20 cellular contexts compared by ENCODE assay signal in genomic region chr10:103096130-103096529, GRCh38.
"Had no signal": no experiment of that assay in that cellular context is flagged by ENCODE, and none has a peak within 500 bp of the region (broad histone marks: within the 10 kb centered on the region; RNA-seq: fewer than 3 reads in every experiment).

No MANE protein-coding gene starts in this region.

- H3K9me3 Mint-ChIP-seq: nephron; stimulated activated naive CD8-positive, alpha-beta T cell treated with anti-CD3 and anti-CD28 coated beads, Interleukin-15, amount 100 ng/mL, for 72 hours; T-helper 2 cell treated with Interferon-gamma antibody and Interleukin-4, amounts not matched to agents 5 μg/mL and 100 μg/mL, for 36 hours had no signal

- H3K4me3 ChIP-seq: breast epithelium, right atrium auricular region, skin epidermis, upper lobe of left lung had no signal

- H3K4me3 Mint-ChIP-seq: nephron; stimulated activated naive CD8-positive, alpha-beta T cell treated with anti-CD3 and anti-CD28 coated beads, Interleukin-15, amount 100 ng/mL, for 72 hours; T-helper 2 cell treated with Interferon-gamma antibody and Interleukin-4, amounts not matched to agents 5 μg/mL and 100 μg/mL, for 36 hours had no signal

- DNase-seq: activated CD4-positive, alpha-beta T cell treated with anti-CD3 and anti-CD28 coated beads, Interleukin-2, amount 50 U/mL, for 48 hours; activated CD4-positive, CD25-positive, alpha-beta regulatory T cell; activated gamma-delta T cell treated with Interleukin-2 at 50 U/mL for 16 hours; activated T-cell treated with anti-CD3 and anti-CD28 coated beads, Interleukin-2, amount 50 U/mL, for 48 hours; aorta; cerebellar nuclear complex; dermis blood vessel endothelial cell; foreskin melanocyte; left colon; nucleus accumbens; stimulated activated CD4-positive, alpha-beta T cell treated with anti-CD3 and anti-CD28 coated beads, Interleukin-15, amount 100 ng/mL, for 24 hours; stimulated activated CD4-positive, alpha-beta T cell treated with anti-CD3 and anti-CD28 coated beads, Interleukin-4, amount 100 ng/mL, for 24 hours; stimulated activated naive CD8-positive, alpha-beta T cell treated with anti-CD3 and anti-CD28 coated beads, Interleukin-15, amount 100 ng/mL, for 72 hours; upper lobe of left lung had no signal

- H3K27ac ChIP-seq: breast epithelium, epithelial cell of prostate, right atrium auricular region, skin epidermis, upper lobe of left lung had no signal

- H3K4me1 ChIP-seq: breast epithelium, right atrium auricular region, upper lobe of left lung had no signal

- H3K27me3 Mint-ChIP-seq: stimulated activated naive CD8-positive, alpha-beta T cell treated with anti-CD3 and anti-CD28 coated beads, Interleukin-15, amount 100 ng/mL, for 72 hours had no signal

- H3K27ac Mint-ChIP-seq: nephron; T-helper 2 cell treated with Interferon-gamma antibody and Interleukin-4, amounts not matched to agents 5 μg/mL and 100 μg/mL, for 36 hours had no signal

- H3K27me3 ChIP-seq: breast epithelium, right atrium auricular region, upper lobe of left lung had no signal

- H3K9me3 ChIP-seq: breast epithelium, right atrium auricular region, upper lobe of left lung had no signal

- H3K4me1 Mint-ChIP-seq: nephron; stimulated activated naive CD8-positive, alpha-beta T cell treated with anti-CD3 and anti-CD28 coated beads, Interleukin-15, amount 100 ng/mL, for 72 hours had no signal

- ATAC-seq: left colon; stimulated activated naive CD8-positive, alpha-beta T cell treated with anti-CD3 and anti-CD28 coated beads, Interleukin-15, amount 100 ng/mL, for 72 hours had no signal
